19 cellular contexts compared by ENCODE assay signal in genomic region chr6:159715605-159716004, GRCh38. TPM values are rescaled to one million over a fixed set of nuclear protein-coding genes. Genes with fewer than 3 reads are reported as not detected.
DNase-seq lines count a peak whose midpoint lies in the region; ATAC-seq and TF ChIP-seq lines count a peak whose summit lies in the region.
"Had no signal": no experiment of that assay in that cellular context is flagged by ENCODE, and none has a peak within 500 bp of the region (broad histone marks: within the 10 kb centered on the region; RNA-seq: fewer than 3 reads in every experiment).

No MANE protein-coding gene starts in this region.

- no peak for TF ChIP-seq CTCF in HL-60 (IDR thresholded peaks at IDR 0.05; ENCODE audit: insufficient read depth, low read length)
- no peak for TF ChIP-seq CTCF in mammary epithelial cell (conservative IDR thresholded peaks at IDR 0.05 in 1 of 2, IDR thresholded peaks at IDR 0.05 in 1 of 2; ENCODE audit: extremely low read depth in 1 of 2, insufficient read depth in 1 of 2, low read depth in 1 of 2, low read length in 2 of 2)
- no peak for TF ChIP-seq CTCF in neutrophil (IDR thresholded peaks at IDR 0.05)
- TF ChIP-seq CTCF in thoracic aorta (IDR thresholded peaks at IDR 0.05): no peak
- TF ChIP-seq CTCF in coronary artery (IDR thresholded peaks at IDR 0.05): no peak

- H3K4me1 ChIP-seq in mammary epithelial cell (ENCODE audit: insufficient read depth, low read length) (peaks cover 16% of the 10 kb centered on the region), neutrophil (ENCODE audit: control insufficient read depth in 1 of 2, insufficient read depth in 1 of 2, low read depth in 1 of 2, low read length in 1 of 2) (peaks cover 37 to 43% of the 10 kb centered on the region in 2 experiments), thoracic aorta (ENCODE audit: control insufficient read depth in 1 of 2, low read depth in 2 of 2) (peaks cover 14 to 38% of the 10 kb centered on the region in 2 donors)
- H3K4me1 ChIP-seq: parathyroid adenoma had no signal

- H3K9me3 ChIP-seq in mammary epithelial cell (replicated peaks; ENCODE audit: insufficient read depth, low read length): no peaks in the 10 kb centered on the region
- H3K9me3 ChIP-seq in neutrophil: no peaks in the 10 kb centered on the region
- H3K9me3 ChIP-seq in thoracic aorta: no peaks in the 10 kb centered on the region

- dilution Hi-C loops in mammary epithelial cell (cut with HindIII; ENCODE audit: low sequenced_read_pairs): no loop called here

- no peak overlapping the region for H3K4me2 ChIP-seq in mammary epithelial cell (ENCODE audit: insufficient read depth, low read depth, low read length)

- DNase-seq in HL-60 (ENCODE audit: low read depth in 1 of 2, low spot score in 1 of 2): no peak
- DNase-seq in mammary epithelial cell: no peak
- DNase-seq in thoracic aorta (ENCODE audit: low spot score): no peak
- no peak for DNase-seq in mucosa of gallbladder (ENCODE audit: low spot score)
- DNase-seq in LoVo (ENCODE audit: low spot score): no peak
- DNase-seq in coronary artery (ENCODE audit: low spot score): no peak
- DNase-seq: activated naive CD4-positive, alpha-beta T cell treated with Interleukin-2 at 50 U/mL for 16 hours; activated T-cell treated with anti-CD3 and anti-CD28 coated beads for 4 hours; KG1; left colon; NCI-H1048; NCI-H2029 treated with DMSO at 0.1 percent for 48 hours; NCI-H510A treated with DMSO at 0.1 percent for 48 hours; Right ventricle myocardium superior; T-helper 1 cell had no signal

- no peaks in the 10 kb centered on the region for H4K20me1 ChIP-seq in mammary epithelial cell (ENCODE audit: insufficient read depth, low read length)

- H3K36me3 ChIP-seq in mammary epithelial cell (ENCODE audit: insufficient read depth, low read length) (no peaks in the 10 kb centered on the region), neutrophil (no peaks in the 10 kb centered on the region), thoracic aorta (no peaks in the 10 kb centered on the region)

- H3K27me3 ChIP-seq in HL-60 (ENCODE audit: insufficient read depth, poor library complexity, severe bottlenecking): no peaks in the 10 kb centered on the region
- no peaks in the 10 kb centered on the region for H3K27me3 ChIP-seq in mammary epithelial cell (ENCODE audit: insufficient read depth, low read length)
- H3K27me3 ChIP-seq in neutrophil: no peaks in the 10 kb centered on the region
- H3K27me3 ChIP-seq in thoracic aorta (replicated peaks; ENCODE audit: insufficient read depth): no peaks in the 10 kb centered on the region

- peaks cover 7% of the 10 kb centered on the region for H3K79me2 ChIP-seq in mammary epithelial cell (ENCODE audit: insufficient read depth, low read length)

- H3K4me3 ChIP-seq in HL-60 (replicated peaks; ENCODE audit: insufficient read depth, low read length): no peak overlapping the region
- H3K4me3 ChIP-seq in mammary epithelial cell (replicated peaks in 1 of 3; ENCODE audit: insufficient read depth in 1 of 3, low read depth in 2 of 3, low read length in 3 of 3): no peak overlapping the region
- peak overlapping the region; percentile 52 to 54 for H3K4me3 ChIP-seq in neutrophil (ENCODE audit: low read depth in 1 of 2, low read length in 1 of 2)
- no peak overlapping the region for H3K4me3 ChIP-seq in thoracic aorta
- H3K4me3 ChIP-seq in coronary artery: no peak overlapping the region

- BruUV-seq in mammary epithelial cell (replicated peaks; lab: Mats Ljungman, UMichigan): no TSS peak

- 100% methylated on average over 3 of the region's 3 CpGs for WGBS in mammary epithelial cell (ENCODE audit: low coverage, missing lambda C conversion rate)

- H3K27ac ChIP-seq in HL-60 (replicated peaks): peak overlapping the region; percentile 50
- peak overlapping the region; percentile 80 for H3K27ac ChIP-seq in mammary epithelial cell (ENCODE audit: insufficient read depth, low read depth, low read length)
- peak overlapping the region; percentile 93 for H3K27ac ChIP-seq in neutrophil
- peak overlapping the region; percentile 40 to 61 for H3K27ac ChIP-seq in thoracic aorta
- H3K27ac ChIP-seq in coronary artery: no peak overlapping the region
- H3K27ac ChIP-seq: parathyroid adenoma had no signal

- CTCF ChIA-PET in mammary epithelial cell (lab: Charles Lee; ENCODE audit: low non-redundant PET): no interaction called here

- ATAC-seq in thoracic aorta (ENCODE audit: insufficient number of reproducible peaks, low FRiP score, low read depth) (no peak), HG03442 (IDR thresholded peaks at IDR 0.05; ENCODE audit: unreplicated experiment) (no peak)
- ATAC-seq: stimulated activated effector memory CD8-positive, alpha-beta T cell treated with anti-CD3 and anti-CD28 coated beads, Interleukin-12 subunit alpha, Interleukin-12 subunit beta, amount 100 ng/mL, for 72 hours had no signal

- H3K9ac ChIP-seq in mammary epithelial cell (ENCODE audit: insufficient read depth, low read length): no peak overlapping the region
- H3K9ac ChIP-seq: parathyroid adenoma had no signal

- intact Hi-C loops in mammary epithelial cell (cut with micrococcal nuclease): loop anchor here (2.0 kb wide), 1 partner anchor 15 kb away; no protein-coding TSS in a partner anchor

- in situ Hi-C loops in mammary epithelial cell (cut with MboI; ENCODE audit: low sequenced_read_pairs in 2 of 2): no loop called here

- no peak overlapping the region for H2AFZ ChIP-seq in mammary epithelial cell (ENCODE audit: low read depth, low read length)
- H2AFZ ChIP-seq: parathyroid adenoma had no signal

RNA-seq across cellular contexts. Expression of gene WTAP, which starts 11.7 kb away (rescaled TPM):
- total RNA-seq in mammary epithelial cell (10 to 100 TPM; 64.5 to 92.0 TPM), thoracic aorta (100 to 1,000 TPM in 1 of 2 donors, 10 to 100 TPM in 1; 46.3 to 157 TPM), mucosa of gallbladder (75.4 TPM)
- polyA plus RNA-seq in mammary epithelial cell: 22.3 TPM
- polyA minus RNA-seq in mammary epithelial cell: 34.2 TPM

RNA-seq across cellular contexts. Expression of gene SOD2, which starts 22.6 kb away (rescaled TPM):
- total RNA-seq in mammary epithelial cell: 100 to 1,000 TPM; 105 to 145 TPM
- polyA plus RNA-seq in mammary epithelial cell: 51.3 TPM
- polyA minus RNA-seq in mammary epithelial cell: 77.2 TPM
- total RNA-seq in thoracic aorta: 1,000 to 10,000 TPM in 1 of 2 donors, 100 to 1,000 TPM in 1; 138 to 1,181 TPM
- 189 TPM for total RNA-seq in mucosa of gallbladder

RNA-seq across cellular contexts. Expression of gene ACAT2, which starts 46.2 kb away (rescaled TPM):
- total RNA-seq in mammary epithelial cell (100 to 1,000 TPM in 1 of 2 donors, 10 to 100 TPM in 1; 39.3 to 235 TPM), thoracic aorta (10 to 100 TPM in 1 of 2 donors, 1 to 10 TPM in 1; 8.1 to 11.1 TPM), mucosa of gallbladder (69.3 TPM)
- 102 TPM for polyA plus RNA-seq in mammary epithelial cell
- 81.8 TPM for polyA minus RNA-seq in mammary epithelial cell

Comparison
In these comparisons a context has a peak if more than half of its experiments do, and no peak if none do; other contexts are left out.
1. H3K27ac ChIP-seq: peak in HL-60 (single experiment), mammary epithelial cell (single experiment), neutrophil (single experiment) and thoracic aorta (2 of 2); none in coronary artery (0 of 2).
2. H3K4me3 ChIP-seq: peak in neutrophil (2 of 2); none in HL-60 (single experiment), mammary epithelial cell (0 of 3), thoracic aorta (single experiment) and coronary artery (single experiment).